ENCODE assay signal across 14 cellular contexts in genomic region chr21:25857308-25858099, GRCh38.
"Had no signal": no experiment of that assay in that cellular context is flagged by ENCODE, and none has a peak within 500 bp of the region (broad histone marks: within the 10 kb centered on the region; RNA-seq: fewer than 3 reads in every experiment).

No MANE protein-coding gene starts in this region.

- DNase-seq: activated CD4-positive, alpha-beta T cell treated with anti-CD3 and anti-CD28 coated beads for 1 hour; activated CD4-positive, alpha-beta T cell treated with anti-CD3 and anti-CD28 coated beads, Interleukin-2, amount 50 U/mL, for 48 hours; activated effector memory CD4-positive, alpha-beta T cell treated with anti-CD3 and anti-CD28 coated beads, Interleukin-2, amount 50 U/mL, for 16 hours; activated T-cell treated with anti-CD3 and anti-CD28 coated beads, Interleukin-2, amount 50 U/mL, for 4 hours; esophagus squamous epithelium; gastrocnemius medialis; heart right ventricle; islet precursor cell; left ventricle myocardium inferior; naive B cell; stimulated activated CD4-positive, alpha-beta T cell treated with anti-CD3 and anti-CD28 coated beads, Interleukin-2, amount 100 ng/mL, for 24 hours; stimulated activated naive B cell treated with anti-CD40 and anti-IgM and Interleukin-4, amounts not matched to agents 10 μg/mL and 1 μg/mL and 100 μg/mL, for 72 hours; SW 1271; transverse colon had no signal
